ENCODE assay signal across 8 cellular contexts in genomic region chr3:57597973-57598351, GRCh38. TPM values are rescaled to one million over a fixed set of nuclear protein-coding genes. Genes with fewer than 3 reads are reported as not detected.
A peak's percentile ranks its signal among the peaks of the same experiment; 100 is the strongest.
DNase-seq lines count a peak whose midpoint lies in the region; TF ChIP-seq lines count a peak whose summit lies in the region.

No MANE protein-coding gene starts in this region.

- peak overlapping the region; percentile 85 to 99 (median 99) for H3K4me3 Mint-ChIP-seq in CD4-positive, alpha-beta memory T cell
- H3K4me3 Mint-ChIP-seq in MCF 10A (ENCODE audit: unreplicated experiment) = peak overlapping the region; percentile 86

- peaks cover 0 to 4% (median 0%) of the 10 kb centered on the region in 8 donors for H3K9me3 Mint-ChIP-seq in CD4-positive, alpha-beta memory T cell
- H3K9me3 Mint-ChIP-seq in MCF 10A (ENCODE audit: unreplicated experiment) = no peaks in the 10 kb centered on the region

- H3K27me3 Mint-ChIP-seq in CD4-positive, alpha-beta memory T cell = no peaks in the 10 kb centered on the region
- no peaks in the 10 kb centered on the region for H3K27me3 Mint-ChIP-seq in MCF 10A (ENCODE audit: insufficient read depth, unreplicated experiment)

- BruUV-seq in MCF 10A (replicated peaks; lab: Mats Ljungman, UMichigan) = TSS peak; percentile 86

- intact Hi-C loops in CD4-positive, alpha-beta memory T cell (cut with micrococcal nuclease) = loop anchor here (1.0 to 2.0 kb wide), 6 partner anchors 17 to 915 kb away; partner anchors contain the start of genes APPL1, PDE12, SLMAP and TASOR
- intact Hi-C loops in MCF 10A (cut with micrococcal nuclease) = loop anchor here (2.0 to 5.0 kb wide), 2 partner anchors 41 to 159 kb away; partner anchors contain the start of genes PDE12 and SLMAP

- peak overlapping the region; percentile 72 to 85 for H3K4me3 ChIP-seq in CD4-positive, alpha-beta memory T cell (ENCODE audit: low read length in 2 of 2)
- H3K4me3 ChIP-seq in mucosa of rectum (ENCODE audit: low read length in 2 of 2) = peak overlapping the region; percentile 98

- peaks cover 4 to 34% of the 10 kb centered on the region in 2 donors for H3K36me3 Mint-ChIP-seq in CD4-positive, alpha-beta memory T cell
- peaks cover 76% of the 10 kb centered on the region for H3K36me3 Mint-ChIP-seq in MCF 10A (ENCODE audit: insufficient read depth, unreplicated experiment)

- no peaks in the 10 kb centered on the region for H3K27me3 ChIP-seq in CD4-positive, alpha-beta memory T cell (ENCODE audit: insufficient read depth, low read length)
- no peaks in the 10 kb centered on the region for H3K27me3 ChIP-seq in mucosa of rectum (ENCODE audit: control insufficient read depth in 2 of 2, insufficient read depth in 2 of 2, low read length in 2 of 2)

- peak overlapping the region; percentile 99 to 100 (median 100) for H3K27ac Mint-ChIP-seq in CD4-positive, alpha-beta memory T cell
- H3K27ac Mint-ChIP-seq in MCF 10A (ENCODE audit: low read depth, unreplicated experiment) = peak overlapping the region; percentile 100

- peak overlapping the region; percentile 100 for H3K27ac ChIP-seq in CD4-positive, alpha-beta memory T cell (ENCODE audit: low read depth, low read length)
- H3K27ac ChIP-seq in mucosa of rectum (ENCODE audit: low read depth in 2 of 2, low read length in 2 of 2) = peak overlapping the region; percentile 96 to 99

- H3K9me3 ChIP-seq in CD4-positive, alpha-beta memory T cell (ENCODE audit: control insufficient read depth in 1 of 2, low read length in 2 of 2) = no peaks in the 10 kb centered on the region
- no peaks in the 10 kb centered on the region for H3K9me3 ChIP-seq in mucosa of rectum (ENCODE audit: control insufficient read depth in 2 of 2, low read length in 2 of 2)

- POLR2A ChIA-PET in CD4-positive, alpha-beta memory T cell (lab: Charles Lee; ENCODE audit: partially characterized antibody) = interaction anchor here (0.6 to 8.4 kb wide), 22 partner anchors 18 to 915 kb away, joined by 3 to 169 read pairs (median 4); partner anchors contain the start of genes APPL1, DENND6A, HTD2 and PDE12
- POLR2A ChIA-PET in MCF 10A (lab: Yijun Ruan, JAX) = interaction anchor here (0.6 to 8.0 kb wide), 25 partner anchors 11 to 534 kb away, joined by 3 to 153 read pairs (median 7); partner anchors contain the start of genes APPL1, DENND6A, PDE12 and SLMAP

- CTCF ChIA-PET in CD4-positive, alpha-beta memory T cell (lab: Charles Lee; ENCODE audit: partially characterized antibody) = interaction anchor here (1.1 to 3.1 kb wide), 2 partner anchors 42 to 158 kb away, joined by 3 to 8 read pairs; partner anchors contain the start of genes PDE12 and SLMAP
- CTCF ChIA-PET in MCF 10A (lab: Yijun Ruan, JAX) = interaction anchor here (0.9 to 1.2 kb wide), 3 partner anchors 171 to 411 kb away, joined by 3 to 4 read pairs (median 3); no protein-coding TSS in a partner anchor

- no peak for DNase-seq in CD4-positive, alpha-beta memory T cell
- DNase-seq in MV-4-11 (lab: John Stamatoyannopoulos, UW) (peak; percentile 80), MCF 10A (ENCODE audit: unreplicated experiment) (no peak), ecto neural progenitor cell (ENCODE audit: low spot score) (no peak), CD1c-positive myeloid dendritic cell (ENCODE audit: extremely low spot score) (no peak), occipital lobe (lab: John Stamatoyannopoulos, UW) (no peak)
- DNase-seq in stimulated activated CD4-positive, alpha-beta T cell treated with anti-CD3 and anti-CD28 coated beads, Interleukin-2, amount 100 ng/mL, for 24 hours = no peak

- peaks cover 31 to 66% (median 43%) of the 10 kb centered on the region in 4 donors for H3K4me1 Mint-ChIP-seq in CD4-positive, alpha-beta memory T cell
- H3K4me1 Mint-ChIP-seq in MCF 10A (ENCODE audit: insufficient read depth, unreplicated experiment) = peaks cover 25% of the 10 kb centered on the region

- H3K9ac ChIP-seq in mucosa of rectum (ENCODE audit: low read depth in 1 of 2, low read length in 2 of 2) = peak overlapping the region; percentile 93 to 96

- no peaks in the 10 kb centered on the region for H3K36me3 ChIP-seq in CD4-positive, alpha-beta memory T cell (ENCODE audit: insufficient read depth, low read length)
- H3K36me3 ChIP-seq in mucosa of rectum (ENCODE audit: control insufficient read depth in 2 of 2, insufficient read depth in 2 of 2, low read length in 2 of 2) = peaks cover 2 to 3% of the 10 kb centered on the region in 2 donors

- no peak for TF ChIP-seq CTCF in MCF 10A (IDR thresholded peaks at IDR 0.05; ENCODE audit: unreplicated experiment)

- H3K4me1 ChIP-seq in CD4-positive, alpha-beta memory T cell (ENCODE audit: insufficient read depth, low read length) = peaks cover 56% of the 10 kb centered on the region
- H3K4me1 ChIP-seq in mucosa of rectum (ENCODE audit: control insufficient read depth in 2 of 2, insufficient read depth in 2 of 2, low read length in 2 of 2) = peaks cover 3 to 16% of the 10 kb centered on the region in 2 donors

RNA-seq across cellular contexts. Expression of gene ARF4, which starts 0.8 kb away (rescaled TPM):
- 10 to 100 TPM; 55.8 to 58.5 TPM for total RNA-seq in CD4-positive, alpha-beta memory T cell
- polyA plus RNA-seq in CD4-positive, alpha-beta memory T cell = 100 to 1,000 TPM; 125 to 197 TPM
- total RNA-seq in MCF 10A (2022) = 275 and 396 TPM in 2 replicates
- total RNA-seq in occipital lobe = 130 TPM

RNA-seq across cellular contexts. Expression of gene PDE12, which starts 41.9 kb away (rescaled TPM):
- 10 to 100 TPM; 23.8 to 24.9 TPM for total RNA-seq in CD4-positive, alpha-beta memory T cell
- polyA plus RNA-seq in CD4-positive, alpha-beta memory T cell = 10 to 100 TPM; 12.9 to 19.8 TPM
- total RNA-seq in MCF 10A (2022) (23.0 and 23.1 TPM in 2 replicates), occipital lobe (19.7 TPM)

RNA-seq across cellular contexts. Expression of gene DNAH12, which starts 53.8 kb away (rescaled TPM):
- total RNA-seq in CD4-positive, alpha-beta memory T cell = under 1 TPM; 0.09 to 0.11 TPM
- polyA plus RNA-seq in CD4-positive, alpha-beta memory T cell = not detected
- total RNA-seq in MCF 10A (2022) = 0.47 and 0.58 TPM in 2 replicates
- 0.62 TPM for total RNA-seq in occipital lobe
